ENCODE assay signal across 8 cellular contexts in genomic region chr11:33723238-33723881, GRCh38. TPM values are rescaled to one million over a fixed set of nuclear protein-coding genes. Genes with fewer than 3 reads are reported as not detected.
DNase-seq lines count a peak whose midpoint lies in the region; ATAC-seq, FAIRE-seq and TF ChIP-seq lines count a peak whose summit lies in the region.

No MANE protein-coding gene starts in this region.

- no peak for TF ChIP-seq POLR2A in esophagus squamous epithelium (IDR thresholded peaks at IDR 0.05)

- H3K9me2 ChIP-seq in PC-9 (ENCODE audit: insufficient read depth): no peaks in the 10 kb centered on the region

- H3F3A ChIP-seq in PC-9 (ENCODE audit: insufficient read depth, low read depth): peaks cover 33% of the 10 kb centered on the region; the same call in 1 of the 2 replicates

- TF ChIP-seq CTCF in PC-9 (conservative IDR thresholded peaks at IDR 0.05) (no peak), esophagus squamous epithelium (IDR thresholded peaks at IDR 0.05) (no peak), psoas muscle (IDR thresholded peaks at IDR 0.05) (no peak)

- H3K4me3 ChIP-seq in PC-9 (no peak overlapping the region), esophagus squamous epithelium (peak overlapping the region in 1 of 4 donors; percentile 10), psoas muscle (peak overlapping the region; percentile 22)

- H3K36me3 ChIP-seq in PC-9 (ENCODE audit: low read depth): peaks cover 33% of the 10 kb centered on the region
- H3K36me3 ChIP-seq in esophagus squamous epithelium: peaks cover 0 to 42% (median 15%) of the 10 kb centered on the region in 3 donors
- peaks cover 2 to 24% of the 10 kb centered on the region in 2 donors for H3K36me3 ChIP-seq in psoas muscle (ENCODE audit: insufficient read depth in 1 of 2, low read depth in 1 of 2)

- H4K20me1 ChIP-seq in PC-9 (ENCODE audit: insufficient read depth): peaks cover 31% of the 10 kb centered on the region

- H3K27ac ChIP-seq in PC-9 (peak overlapping the region; percentile 67), esophagus squamous epithelium (peak overlapping the region; percentile 65 to 89 (median 74)), psoas muscle (peak overlapping the region; percentile 96)

- BruUV-seq in PC-9 (replicated peaks; lab: Mats Ljungman, UMichigan): no TSS peak

- POLR2A ChIA-PET in PC-9 (lab: Charles Lee; ENCODE audit: unreplicated experiment): interaction anchor here (0.6 kb wide), 1 partner anchor 33 kb away, joined by 7 read pairs; no protein-coding TSS in a partner anchor

- H3K79me2 ChIP-seq in PC-9 (ENCODE audit: low read depth): peaks cover 86% of the 10 kb centered on the region

- WGBS in esophagus squamous epithelium, 2 donors: 35 to 53% methylated on average over 5 to 6 of the region's 6 CpGs
- 51 to 59% (median 52%) methylated on average over 6 of the region's 6 CpGs for WGBS in psoas muscle, 3 donors

- CTCF ChIA-PET in PC-9 (lab: Charles Lee): interaction anchor here (0.5 kb wide), 1 partner anchor 13 kb away, joined by 6 read pairs; the partner anchor contains the start of gene CD59

- H3K27me3 ChIP-seq in PC-9 (ENCODE audit: insufficient read depth, low read depth): no peaks in the 10 kb centered on the region
- no peaks in the 10 kb centered on the region for H3K27me3 ChIP-seq in esophagus squamous epithelium
- no peaks in the 10 kb centered on the region for H3K27me3 ChIP-seq in psoas muscle (ENCODE audit: insufficient read depth in 3 of 3, low read length in 2 of 3)

- H2AFZ ChIP-seq in PC-9: no peak overlapping the region

- intact Hi-C loops in PC-9 (cut with micrococcal nuclease; ENCODE audit: unreplicated experiment) (loop anchor here (1.0 kb wide), 2 partner anchors 11 to 33 kb away; no protein-coding TSS in a partner anchor), esophagus squamous epithelium (cut with DNase I) (no loop called here), psoas muscle (cut with DNase I) (no loop called here)

- FAIRE-seq in frontal cortex (lab: Jason Lieb, UNC): no peak

- H3K4me1 ChIP-seq in PC-9 (replicated peaks; ENCODE audit: insufficient read depth): peaks cover 38% of the 10 kb centered on the region
- peaks cover 30 to 78% (median 50%) of the 10 kb centered on the region in 3 donors for H3K4me1 ChIP-seq in esophagus squamous epithelium
- peaks cover 85% of the 10 kb centered on the region for H3K4me1 ChIP-seq in psoas muscle

- H3K9me3 ChIP-seq in PC-9 (ENCODE audit: insufficient read depth, low read depth) (no peaks in the 10 kb centered on the region), esophagus squamous epithelium (no peaks in the 10 kb centered on the region), psoas muscle (no peaks in the 10 kb centered on the region)

- ATAC-seq in GM21717 (IDR thresholded peaks at IDR 0.05; ENCODE audit: unreplicated experiment) (peak; percentile 24), psoas muscle (peak in 3 of 4 donors; percentile 6 to 46 (median 34)), GM19463 (IDR thresholded peaks at IDR 0.05; ENCODE audit: unreplicated experiment) (no peak)

- DNase-seq in PC-9 (peak; percentile 72 to 77), esophagus squamous epithelium (lab: John Stamatoyannopoulos, UW) (no peak), psoas muscle (peak in 1 of 2 donors; percentile 56), cortex of kidney (lab: John Stamatoyannopoulos, UW) (no peak), NCI-H2227 treated with DMSO at 0.1 percent for 48 hours (lab: John Stamatoyannopoulos, UW) (no peak), frontal cortex (ENCODE audit: low spot score in 2 of 2) (no peak)

- peak overlapping the region; percentile 27 for H3K4me2 ChIP-seq in PC-9

RNA-seq across cellular contexts. Expression of gene CD59, which starts 12.9 kb away (rescaled TPM):
- total RNA-seq in PC-9 (2021) (288 and 291 TPM in 2 replicates), esophagus squamous epithelium (100 to 1,000 TPM; 191 to 525 (median 339) TPM), psoas muscle (100 to 1,000 TPM; 548 to 930 (median 580) TPM), frontal cortex (31.4 TPM)
- 100 to 1,000 TPM; 423 to 754 (median 450) TPM for polyA plus RNA-seq in psoas muscle

RNA-seq across cellular contexts. Expression of gene C11orf91, which starts 22.7 kb away (rescaled TPM):
- total RNA-seq in PC-9 (2021) (0.90 TPM in 1 of 2 replicates, not detected in the other), esophagus squamous epithelium (not detected), psoas muscle (under 1 TPM in 3 of 4 donors, not detected in 1; 0.49 to 0.87 (median 0.53) TPM), frontal cortex (not detected)
- under 1 TPM in 1 of 3 donors, not detected in 2; 0.14 TPM for polyA plus RNA-seq in psoas muscle

RNA-seq across cellular contexts. Expression of gene FBXO3, which starts 51.0 kb away (rescaled TPM):
- 28.3 and 32.9 TPM in 2 replicates for total RNA-seq in PC-9 (2021)
- total RNA-seq in esophagus squamous epithelium: 10 to 100 TPM; 27.3 to 43.9 (median 34.4) TPM
- total RNA-seq in psoas muscle: 10 to 100 TPM; 35.7 to 52.6 (median 40.9) TPM
- 10 to 100 TPM; 13.4 to 37.6 (median 22.1) TPM for polyA plus RNA-seq in psoas muscle
- total RNA-seq in frontal cortex: 90.9 TPM

Comparison
In these comparisons a context has a peak if more than half of its experiments do, and no peak if none do; other contexts are left out.
1. DNase-seq: peak in PC-9 (2 of 2); none in esophagus squamous epithelium (single experiment), cortex of kidney (single experiment), NCI-H2227 treated with DMSO at 0.1 percent for 48 hours (single experiment) and frontal cortex (0 of 2).
2. Peak in every context shown above with its lines, with median percentiles within 50 percentile points of each other: H3K27ac ChIP-seq.